ENCODE assay signal across 1 cellular context in genomic region chr1:155913969-155914757, GRCh38.
TF ChIP-seq lines count a peak whose summit lies in the region.

No MANE protein-coding gene starts in this region.

TF ChIP-seq in HEK293, 187 proteins besides CTCF, POLR2A, EP300 and RAD21:
- TF ChIP-seq ZNF366 (tag by site-specific recombination; conservative IDR thresholded peaks at IDR 0.05) (peak; percentile 50; the same call in 1 of the 2 replicates), PRDM1 (tag by site-specific recombination; IDR thresholded peaks at IDR 0.05) (peak; percentile 95), ZNF558 (tag by site-specific recombination; IDR thresholded peaks at IDR 0.05) (peak; percentile 42; the same call in 1 of the 2 replicates), GLI2 (tag by site-specific recombination; IDR thresholded peaks at IDR 0.05; ENCODE audit: borderline replicate concordance, low read depth) (no peak), ZNF362 (tag by site-specific recombination; IDR thresholded peaks at IDR 0.05) (peak; percentile 95), BCL11A (tag by site-specific recombination; IDR thresholded peaks at IDR 0.05; ENCODE audit: low read depth) (0 out of 2 replicates have a peak, but pooled peaks have one; percentile 39), ZNF629 (tag by site-specific recombination; IDR thresholded peaks at IDR 0.05) (no peak), IKZF3 (tag by site-specific recombination; IDR thresholded peaks at IDR 0.05) (peak; percentile 58; the same call in 1 of the 2 replicates), ZNF513 (tag by site-specific recombination; IDR thresholded peaks at IDR 0.05) (peak; percentile 53), ZNF596 (tag by site-specific recombination; IDR thresholded peaks at IDR 0.05) (no peak), ZNF501 (tag by site-specific recombination; IDR thresholded peaks at IDR 0.05) (no peak)
